Comparison of ENCODE assay signal across 10 cellular contexts in genomic region chr9:107274953-107275422, GRCh38. TPM values are rescaled to one million over a fixed set of nuclear protein-coding genes. Genes with fewer than 3 reads are reported as not detected.
A peak's percentile ranks its signal among the peaks of the same experiment; 100 is the strongest.
DNase-seq lines count a peak whose midpoint lies in the region; ATAC-seq, FAIRE-seq and TF ChIP-seq lines count a peak whose summit lies in the region.
"Had no signal": no experiment of that assay in that cellular context is flagged by ENCODE, and none has a peak within 500 bp of the region (broad histone marks: within the 10 kb centered on the region; RNA-seq: fewer than 3 reads in every experiment).

No MANE protein-coding gene starts in this region.

- TF ChIP-seq POLR2A in H54 (IDR thresholded peaks at IDR 0.05; ENCODE audit: low read depth, low read length): no peak

- no peak for TF ChIP-seq CTCF in RWPE2 (IDR thresholded peaks at IDR 0.05; ENCODE audit: poor library complexity, severe bottlenecking)
- no peak for TF ChIP-seq CTCF in fibroblast of villous mesenchyme (IDR thresholded peaks at IDR 0.05; ENCODE audit: insufficient read depth, low read depth, low read length)
- TF ChIP-seq CTCF in smooth muscle cell (IDR thresholded peaks at IDR 0.05; ENCODE audit: borderline replicate concordance, insufficient read depth, poor library complexity, severe bottlenecking): no peak
- TF ChIP-seq CTCF in endodermal cell (conservative IDR thresholded peaks at IDR 0.05): no peak

- H3K27ac ChIP-seq in RWPE2 (ENCODE audit: poor library complexity, severe bottlenecking) (peak overlapping the region; percentile 87), smooth muscle cell (ENCODE audit: low read depth) (peak overlapping the region; percentile 62), endodermal cell (ENCODE audit: low read depth, low read length) (no peak overlapping the region)

- H3K36me3 ChIP-seq in RWPE2 (ENCODE audit: low read depth) (no peaks in the 10 kb centered on the region), smooth muscle cell (ENCODE audit: low read depth) (no peaks in the 10 kb centered on the region), endodermal cell (ENCODE audit: control insufficient read depth, insufficient read depth, low read length) (no peaks in the 10 kb centered on the region)

- peaks cover 8% of the 10 kb centered on the region for H3F3A ChIP-seq in smooth muscle cell (ENCODE audit: low read depth)

- peak; percentile 100 for FAIRE-seq in H54 (lab: Jason Lieb, UNC)

- H3K9ac ChIP-seq in smooth muscle cell (ENCODE audit: low read depth) (no peak overlapping the region), endodermal cell (ENCODE audit: extremely low read depth, low read length, poor library complexity, severe bottlenecking) (no peak overlapping the region)

- H3K4me3 ChIP-seq in RWPE2 (ENCODE audit: severe bottlenecking): no peak overlapping the region
- H3K4me3 ChIP-seq in fibroblast of villous mesenchyme (ENCODE audit: low read depth, low read length): no peak overlapping the region
- H3K4me3 ChIP-seq in smooth muscle cell: no peak overlapping the region
- no peak overlapping the region for H3K4me3 ChIP-seq in endodermal cell (ENCODE audit: low read length)

- H3K79me2 ChIP-seq in smooth muscle cell (ENCODE audit: low read depth): no peaks in the 10 kb centered on the region

- no peaks in the 10 kb centered on the region for H3K27me3 Mint-ChIP-seq in endodermal cell (ENCODE audit: insufficient read depth)

- H4K20me1 ChIP-seq in smooth muscle cell (ENCODE audit: low read depth): no peaks in the 10 kb centered on the region

- 20% methylated on average over 4 of the region's 4 CpGs for WGBS in smooth muscle cell (ENCODE audit: low lambda C conversion rate)
- 76 to 94% methylated on average over 4 of the region's 4 CpGs for WGBS in endodermal cell (ENCODE audit: insufficient coverage in 1 of 2, insufficient read length in 1 of 2), 2 experiments

- H3K4me3 Mint-ChIP-seq in endodermal cell: no peak overlapping the region
- H3K4me3 Mint-ChIP-seq: T-helper 1 cell treated with Interleukin-12 subunit alpha and Interleukin-12 subunit beta and Interleukin-4 antibody, amounts not matched to agents 30 μg/mL and 1 μg/mL, for 36 hours had no signal

- no peaks in the 10 kb centered on the region for H3K27me3 ChIP-seq in RWPE2 (ENCODE audit: insufficient read depth, poor library complexity, severe bottlenecking)
- no peaks in the 10 kb centered on the region for H3K27me3 ChIP-seq in smooth muscle cell (ENCODE audit: low read depth)
- H3K27me3 ChIP-seq in endodermal cell (ENCODE audit: control insufficient read depth, insufficient read depth, low read length, poor library complexity, severe bottlenecking): no peaks in the 10 kb centered on the region

- ATAC-seq in RWPE2 (ENCODE audit: low read depth) (peak; percentile 99), HG03520 (IDR thresholded peaks at IDR 0.05; ENCODE audit: unreplicated experiment) (no peak), HG02884 (IDR thresholded peaks at IDR 0.05; ENCODE audit: unreplicated experiment) (no peak)

- H3K27ac Mint-ChIP-seq in endodermal cell: no peak overlapping the region
- H3K27ac Mint-ChIP-seq: T-helper 1 cell treated with Interleukin-12 subunit alpha and Interleukin-12 subunit beta and Interleukin-4 antibody, amounts not matched to agents 30 μg/mL and 1 μg/mL, for 36 hours had no signal

- H2AFZ ChIP-seq in smooth muscle cell (ENCODE audit: low read depth): no peak overlapping the region

- no peaks in the 10 kb centered on the region for H3K36me3 Mint-ChIP-seq in endodermal cell (ENCODE audit: low read depth)

- H3K9me3 Mint-ChIP-seq in endodermal cell: no peaks in the 10 kb centered on the region
- H3K9me3 Mint-ChIP-seq: T-helper 1 cell treated with Interleukin-12 subunit alpha and Interleukin-12 subunit beta and Interleukin-4 antibody, amounts not matched to agents 30 μg/mL and 1 μg/mL, for 36 hours had no signal

- H3K9me3 ChIP-seq in RWPE2 (ENCODE audit: severe bottlenecking) (no peaks in the 10 kb centered on the region), smooth muscle cell (replicated peaks; ENCODE audit: low read depth) (no peaks in the 10 kb centered on the region), endodermal cell (ENCODE audit: control insufficient read depth, low read length) (no peaks in the 10 kb centered on the region)

- peaks cover 9% of the 10 kb centered on the region for H3K4me1 Mint-ChIP-seq in endodermal cell

- H3K4me2 ChIP-seq in smooth muscle cell: no peak overlapping the region

- DNase-seq in H54 (ENCODE audit: insufficient read length, low spot score) (peak; percentile 86), RWPE2 (ENCODE audit: low spot score) (no peak), fibroblast of villous mesenchyme (ENCODE audit: low read depth) (peak; percentile 95), smooth muscle cell (lab: John Stamatoyannopoulos, UW; ENCODE audit: unreplicated experiment) (no peak), NCI-H2081 (lab: John Stamatoyannopoulos, UW) (no peak), endodermal cell (no peak)
- DNase-seq: NCI-H1092 had no signal

- H3K4me1 ChIP-seq in RWPE2 (ENCODE audit: insufficient read depth, poor library complexity, severe bottlenecking) (peaks cover 21% of the 10 kb centered on the region), smooth muscle cell (ENCODE audit: low read depth) (no peaks in the 10 kb centered on the region), endodermal cell (ENCODE audit: control insufficient read depth, insufficient read depth, low read length) (no peaks in the 10 kb centered on the region)

RNA-seq across cellular contexts. Expression of gene RAD23B, which starts 8.1 kb away (rescaled TPM):
- 184 and 375 TPM in 2 replicates for total RNA-seq in fibroblast of villous mesenchyme
- total RNA-seq in smooth muscle cell: 112 and 116 TPM in 2 replicates
- 11.0 and 20.9 TPM in 2 replicates for polyA plus RNA-seq in smooth muscle cell
- 100 to 1,000 TPM; 154 to 167 TPM for total RNA-seq in endodermal cell
- polyA plus RNA-seq in endodermal cell (2013, experiment 1 of 2): 147 TPM
- 135 TPM for polyA plus RNA-seq in endodermal cell (2013, experiment 2 of 2)

Comparison
In these comparisons a context has a peak if more than half of its experiments do, and no peak if none do; other contexts are left out.
1. DNase-seq: peak in H54 (single experiment) and fibroblast of villous mesenchyme (single experiment); none in RWPE2 (single experiment), smooth muscle cell (single experiment), NCI-H2081 (0 of 2) and endodermal cell (single experiment).